In the genomic region with DNA sequence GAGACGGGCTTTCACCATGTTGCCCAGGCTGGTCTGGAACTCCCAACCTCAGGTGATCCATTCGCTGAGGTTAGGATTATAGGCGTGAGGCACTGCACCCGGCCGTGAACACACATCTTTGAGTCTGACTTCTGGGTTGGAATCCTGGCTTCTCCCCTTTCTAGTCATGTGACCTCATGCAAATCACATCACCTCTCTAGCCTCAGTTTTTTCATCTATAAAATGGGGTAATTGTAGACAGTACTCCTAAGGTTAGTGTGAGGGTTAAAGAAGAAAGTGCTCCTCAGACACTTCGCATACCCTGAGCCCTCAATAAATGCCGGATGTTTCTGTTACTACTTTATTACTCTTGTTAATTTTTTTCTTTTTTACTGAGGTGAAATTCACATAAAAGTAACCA, we compare ENCODE assay signal across 34 cellular contexts. TPM values are rescaled to one million over a fixed set of nuclear protein-coding genes. Genes with fewer than 3 reads are reported as not detected.
DNase-seq lines count a peak whose midpoint lies in the region; ATAC-seq, FAIRE-seq and TF ChIP-seq lines count a peak whose summit lies in the region.
"Had no signal": no experiment of that assay in that cellular context is flagged by ENCODE, and none has a peak within 500 bp of the region (broad histone marks: within the 10 kb centered on the region; RNA-seq: fewer than 3 reads in every experiment).

No MANE protein-coding gene starts in this region.

- ATAC-seq in HepG2 (no peak), right lobe of liver (no peak), K562 (no peak), GM21737 (IDR thresholded peaks at IDR 0.05; ENCODE audit: unreplicated experiment) (no peak)
- ATAC-seq: A549; CD8-positive, alpha-beta T cell had no signal

- H3K27me3 ChIP-seq in HepG2 (ENCODE audit: control insufficient read depth in 1 of 2, insufficient read depth in 2 of 2, low read length in 2 of 2): no peaks in the 10 kb centered on the region
- no peaks in the 10 kb centered on the region for H3K27me3 ChIP-seq in right lobe of liver
- H3K27me3 ChIP-seq in K562 (ENCODE audit: control insufficient read depth in 2 of 2, insufficient read depth in 2 of 2, low read length in 2 of 2): peaks cover 0 to 21% of the 10 kb centered on the region in 2 experiments; a peak in 3 of 5 replicates
- H3K27me3 ChIP-seq: BE2C; BLaER1; BLaER1 treated with 17β-estradiol and CSF1 and Interleukin-3, amounts not matched to agents 10 nM and 100 nM had no signal

- intact Hi-C loops in HepG2 (cut with micrococcal nuclease; ENCODE audit: unreplicated experiment) (no loop called here), right lobe of liver (cut with DNase I) (no loop called here), K562 (cut with micrococcal nuclease) (no loop called here)

- BruUV-seq in HepG2 (replicated peaks; lab: Mats Ljungman, UMichigan) (no TSS peak), K562 (replicated peaks; lab: Mats Ljungman, UMichigan) (no TSS peak)

- H3K27ac ChIP-seq in HepG2 (ENCODE audit: extremely low read length, insufficient read depth, low read length) (no peak overlapping the region), right lobe of liver (no peak overlapping the region), K562 (ENCODE audit: extremely low read depth, low read depth, low read length) (no peak overlapping the region)
- H3K27ac ChIP-seq: 22Rv1; A549; BLaER1; BLaER1 treated with 17β-estradiol and CSF1 and Interleukin-3, amounts not matched to agents 10 nM and 100 nM; C4-2B had no signal

- FAIRE-seq in HepG2 (lab: Jason Lieb, UNC) (no peak), K562 (lab: Jason Lieb, UNC) (no peak)
- FAIRE-seq: A204.1, A549, D721Med had no signal

- DNase-seq in HepG2 (ENCODE audit: low spot score) (no peak), right lobe of liver (no peak), K562 (ENCODE audit: extremely low read depth in 1 of 4, low spot score in 3 of 4) (no peak), DMS53 (lab: John Stamatoyannopoulos, UW) (no peak)
- DNase-seq: 8988T; ACHN; AML-193; BE2C; C1 segment of cervical spinal cord; Caco-2; Calu3; CD4-positive, alpha-beta memory T cell; CD4-positive, alpha-beta T cell; CD4-positive, CD25-positive, alpha-beta regulatory T cell; CD8-positive, alpha-beta T cell; COR-L47; DMS 273 treated with DMSO at 0.1 percent for 48 hours; DMS153; DMS79; DMS79 treated with DMSO at 0.1 percent for 48 hours; DND-41; EL had no signal

- POLR2A ChIA-PET in HepG2 (lab: Yijun Ruan, JAX) (no interaction called here), K562 (lab: Yijun Ruan, JAX) (no interaction called here)

- TF ChIP-seq POLR2A in HepG2 (IDR thresholded peaks at IDR 0.05; ENCODE audit: insufficient read depth in 1 of 2, low read depth in 2 of 2, low read length in 2 of 2) (no peak), right lobe of liver (IDR thresholded peaks at IDR 0.05) (no peak), K562 (conservative IDR thresholded peaks at IDR 0.05) (no peak)

- TF ChIP-seq RAD21 in HepG2 (CRISPR knock-in tag; IDR thresholded peaks at IDR 0.05) (no peak), Ishikawa (IDR thresholded peaks at IDR 0.05; ENCODE audit: low read depth) (no peak), K562 (CRISPR knock-in tag; conservative IDR thresholded peaks at IDR 0.05 in 1 of 2, IDR thresholded peaks at IDR 0.05 in 1 of 2) (no peak)

- 90% methylated on average over 7 of the region's 7 CpGs for WGBS in HepG2 (ENCODE audit: low lambda C conversion rate)
- WGBS in right lobe of liver (ENCODE audit: insufficient coverage, low coverage, low lambda C conversion rate, missing lambda C conversion rate): 90% methylated on average over 7 of the region's 7 CpGs
- 21% methylated on average over 7 of the region's 7 CpGs for WGBS in K562 (ENCODE audit: insufficient coverage, low coverage, missing lambda C conversion rate)

- TF ChIP-seq EP300 in HepG2 (IDR thresholded peaks at IDR 0.05; ENCODE audit: low read depth in 2 of 2, low read length in 2 of 2) (no peak), HepG2 (CRISPR knock-in tag; IDR thresholded peaks at IDR 0.05; ENCODE audit: borderline replicate concordance) (no peak), Ishikawa (IDR thresholded peaks at IDR 0.05; ENCODE audit: borderline replicate concordance) (no peak), K562 (IDR thresholded peaks at IDR 0.05; ENCODE audit: low read length) (no peak)

- H3K36me3 ChIP-seq in HepG2 (replicated peaks in 1 of 2; ENCODE audit: control insufficient read depth in 1 of 2, insufficient read depth in 2 of 2, low read length in 2 of 2) (peaks cover 0 to 3% of the 10 kb centered on the region in 2 experiments; a peak in 2 of 5 replicates), right lobe of liver (peaks cover 0 to 46% (median 7%) of the 10 kb centered on the region in 4 donors), K562 (ENCODE audit: control insufficient read depth, insufficient read depth, low read length) (no peaks in the 10 kb centered on the region)
- H3K36me3 ChIP-seq: BE2C; BLaER1; BLaER1 treated with 17β-estradiol and CSF1 and Interleukin-3, amounts not matched to agents 10 nM and 100 nM had no signal

- H3K9ac ChIP-seq in HepG2 (ENCODE audit: insufficient read depth, low read depth, low read length): no peak overlapping the region
- no peak overlapping the region for H3K9ac ChIP-seq in K562 (ENCODE audit: insufficient read depth in 1 of 2, low read depth in 2 of 2, low read length in 2 of 2)
- H3K9ac ChIP-seq: BLaER1; BLaER1 treated with 17β-estradiol and CSF1 and Interleukin-3, amounts not matched to agents 10 nM and 100 nM had no signal

- H2AFZ ChIP-seq in HepG2 (ENCODE audit: low read length) (no peak overlapping the region), K562 (ENCODE audit: low read depth, low read length) (no peak overlapping the region)

- no peak overlapping the region for H3K4me2 ChIP-seq in HepG2 (ENCODE audit: low read depth, low read length)
- H3K4me2 ChIP-seq in K562 (ENCODE audit: insufficient read depth, low read length): no peak overlapping the region
- H3K4me2 ChIP-seq: A549; BLaER1; BLaER1 treated with 17β-estradiol and CSF1 and Interleukin-3, amounts not matched to agents 10 nM and 100 nM had no signal

- TF ChIP-seq CTCF in HepG2 (CRISPR knock-in tag; IDR thresholded peaks at IDR 0.05) (no peak), right lobe of liver (IDR thresholded peaks at IDR 0.05) (no peak), K562 (IDR thresholded peaks at IDR 0.05 in 2 of 3, conservative IDR thresholded peaks at IDR 0.05 in 1 of 3; ENCODE audit: insufficient read depth in 2 of 3, low read depth in 1 of 3, low read length in 3 of 3) (no peak)

- H4K20me1 ChIP-seq in HepG2 (ENCODE audit: insufficient read depth, low read length) (no peaks in the 10 kb centered on the region), K562 (replicated peaks; ENCODE audit: control insufficient read depth, insufficient read depth, low read length) (no peaks in the 10 kb centered on the region)
- H4K20me1 ChIP-seq: BLaER1 had no signal

- no peaks in the 10 kb centered on the region for H3K9me3 ChIP-seq in HepG2 (ENCODE audit: low read length)
- H3K9me3 ChIP-seq in right lobe of liver: no peaks in the 10 kb centered on the region
- H3K9me3 ChIP-seq in K562 (replicated peaks; ENCODE audit: control insufficient read depth, insufficient read depth, low read depth, low read length): no peaks in the 10 kb centered on the region
- H3K9me3 ChIP-seq: A549; BE2C; BLaER1; BLaER1 treated with 17β-estradiol and CSF1 and Interleukin-3, amounts not matched to agents 10 nM and 100 nM; Caco-2 had no signal

- H3K9me1 ChIP-seq in K562 (ENCODE audit: control insufficient read depth, insufficient read depth, low read length): peaks cover 5% of the 10 kb centered on the region

- no peak overlapping the region for H3K4me3 ChIP-seq in HepG2 (replicated peaks in 1 of 3; ENCODE audit: insufficient read depth in 1 of 3, low read depth in 2 of 3, low read length in 3 of 3)
- H3K4me3 ChIP-seq in right lobe of liver: no peak overlapping the region
- no peak overlapping the region for H3K4me3 ChIP-seq in K562
- H3K4me3 ChIP-seq: A549; BLaER1; BLaER1 treated with 17β-estradiol and CSF1 and Interleukin-3, amounts not matched to agents 10 nM and 100 nM had no signal

- CTCF ChIA-PET in HepG2 (lab: Yijun Ruan, JAX; ENCODE audit: low intra/inter-chr PET ratio, low total read pairs) (no interaction called here), K562 (lab: Yijun Ruan, JAX; ENCODE audit: low intra/inter-chr PET ratio) (no interaction called here)

- in situ Hi-C loops in HepG2 (cut with HindIII; ENCODE audit: extremely low pct_ligation_motif_present, low pct_unique_long_range_greater_than_20kb) (no loop called here), K562 (cut with MboI) (no loop called here)

- H3K4me1 ChIP-seq in HepG2 (ENCODE audit: insufficient read depth, low read length) (peaks cover 26% of the 10 kb centered on the region), right lobe of liver (no peaks in the 10 kb centered on the region), K562 (replicated peaks in 1 of 2; ENCODE audit: control insufficient read depth in 2 of 2, insufficient read depth in 2 of 2, low read length in 2 of 2) (peaks cover 10 to 30% of the 10 kb centered on the region in 2 experiments; a peak in 4 of 5 replicates)
- H3K4me1 ChIP-seq: A549, BE2C, Caco-2 had no signal

- H3K79me2 ChIP-seq in HepG2 (ENCODE audit: insufficient read depth, low read length) (no peaks in the 10 kb centered on the region), K562 (ENCODE audit: control insufficient read depth, insufficient read depth, low read length) (no peaks in the 10 kb centered on the region)

RNA-seq across cellular contexts. Expression of gene KCNC3, which starts 55.4 kb away (rescaled TPM):
- 0.24 and 0.29 TPM in 2 replicates for total RNA-seq in HepG2 (2016; rRNA removed; fragmentation: Illumina TruSeq; extraction: Trizol)
- total RNA-seq in HepG2 (2016; cell fraction: cytosol; rRNA removed; fragmentation: Illumina TruSeq; extraction: Trizol; ENCODE audit: low read depth): 0.09 and 0.20 TPM in 2 replicates
- 0.10 and 0.35 TPM in 2 replicates for total RNA-seq in HepG2 (2016; cell fraction: insoluble cytoplasmic fraction; rRNA removed; fragmentation: Illumina TruSeq; extraction: Trizol)
- total RNA-seq in HepG2 (2016; cell fraction: membrane; rRNA removed; fragmentation: Illumina TruSeq; extraction: Trizol): 0.34 TPM in 2 replicates
- total RNA-seq in HepG2 (2016; cell fraction: nucleus; rRNA removed; fragmentation: Illumina TruSeq; extraction: Trizol): 0.66 and 0.81 TPM in 2 replicates
- polyA plus RNA-seq in HepG2 (2011; rRNA removed): 1.6 and 1.7 TPM in 2 replicates
- polyA plus RNA-seq in HepG2 (2011; cell fraction: cytosol; rRNA removed): 0.29 and 0.46 TPM in 2 replicates
- 13.3 and 15.9 TPM in 2 replicates for polyA plus RNA-seq in HepG2 (2011; cell fraction: nucleus; rRNA removed)
- 2.6 and 3.4 TPM in 2 replicates for polyA plus RNA-seq in HepG2 (2012)
- 0.17 and 0.27 TPM in 2 replicates for polyA plus RNA-seq in HepG2 (2016; cell fraction: cytosol; fragmentation: Illumina TruSeq; extraction: Trizol; ENCODE audit: low read depth)
- polyA plus RNA-seq in HepG2 (2016; cell fraction: insoluble cytoplasmic fraction; fragmentation: Illumina TruSeq; extraction: Trizol; ENCODE audit: low read depth): 1.1 and 1.3 TPM in 2 replicates
- 0.78 and 1.2 TPM in 2 replicates for polyA plus RNA-seq in HepG2 (2016; cell fraction: membrane; fragmentation: Illumina TruSeq; extraction: Trizol; ENCODE audit: low read depth)
- polyA plus RNA-seq in HepG2 (2016; cell fraction: nucleus; fragmentation: Illumina TruSeq; extraction: Trizol; ENCODE audit: insufficient read depth, low read depth): 9.8 and 11.7 TPM in 2 replicates
- 4.0 TPM in 1 of 2 replicates, not detected in the other for polyA minus RNA-seq in HepG2 (2011; rRNA and poly(A)+ RNA removed; ENCODE audit: low replicate concordance)
- 0.62 and 0.79 TPM in 2 replicates for polyA minus RNA-seq in HepG2 (2011; cell fraction: cytosol; rRNA and poly(A)+ RNA removed)
- polyA minus RNA-seq in HepG2 (2011; cell fraction: nucleus; rRNA and poly(A)+ RNA removed): 4.2 and 4.6 TPM in 2 replicates
- 1 to 10 TPM in 5 of 6 experiments, under 1 TPM in 1; 0.92 to 3.0 (median 2.3) TPM for total RNA-seq in right lobe of liver
- total RNA-seq in K562 (2011; cell fraction: chromatin; rRNA removed; ENCODE audit: low replicate concordance): 19.8 and 38.5 TPM in 2 replicates
- total RNA-seq in K562 (2011; cell fraction: nucleolus; rRNA removed): 17.0 and 18.4 TPM in 2 replicates
- 18.8 and 48.6 TPM in 2 replicates for total RNA-seq in K562 (2011; cell fraction: nucleoplasm; rRNA removed)
- 1.8 and 4.0 TPM in 2 replicates for total RNA-seq in K562 (2014; rRNA removed)
- 1.4 and 1.7 TPM in 2 replicates for total RNA-seq in K562 (2014; rRNA removed; fragmentation: Illumina TruSeq; extraction: Trizol)
- total RNA-seq in K562 (2015; rRNA removed; fragmentation: Illumina TruSeq; extraction: Trizol): 2.1 and 3.0 TPM in 2 replicates
- total RNA-seq in K562 (2021): 20.2 and 26.2 TPM in 2 replicates
- polyA plus RNA-seq in K562 (2011; rRNA removed): 2.0 and 3.7 TPM in 2 replicates
- 2.0 and 2.7 TPM in 2 replicates for polyA plus RNA-seq in K562 (2011; cell fraction: cytosol; rRNA removed)
- polyA plus RNA-seq in K562 (2011; cell fraction: nucleus; rRNA removed): 12.7 and 28.1 TPM in 2 replicates
- polyA plus RNA-seq in K562 (2012): 10.3 and 13.2 TPM in 2 replicates
- 14.9 and 16.4 TPM in 2 replicates for polyA plus RNA-seq in K562 (2014; fragmentation: Illumina TruSeq; extraction: Trizol)
- polyA plus RNA-seq in K562 (2014; fragmentation: Nextera tagmentation; extraction: Ambion mirVana): under 1 TPM; 0.03 to 0.06 TPM
- 13.2 and 14.2 TPM in 2 replicates for polyA plus RNA-seq in K562 (2014; rRNA removed)
- 1.2 and 2.0 TPM in 2 replicates for polyA minus RNA-seq in K562 (2011; rRNA and poly(A)+ RNA removed)
- polyA minus RNA-seq in K562 (2011; cell fraction: cytosol; rRNA and poly(A)+ RNA removed): 8.9 and 10.9 TPM in 2 replicates
- 7.8 and 7.9 TPM in 2 replicates for polyA minus RNA-seq in K562 (2011; cell fraction: nucleus; rRNA and poly(A)+ RNA removed)
- total RNA-seq: A172 had no signal
- polyA plus RNA-seq: AG04450; CD4-positive, alpha-beta memory T cell; CD4-positive, CD25-positive, alpha-beta regulatory T cell; CD8-positive, alpha-beta memory T cell had no signal

Comparison
In these comparisons a context has a peak if more than half of its experiments do, and no peak if none do; other contexts are left out.
1. Of the 241 proteins assayed by ChIP-seq in both HepG2 and K562: peak only in HepG2: none; only in K562: ADNP, KDM1A and TFE3; in both: none; in neither: 238.